9 cellular contexts compared by ENCODE assay signal in genomic region chr19:53076984-53077383, GRCh38. TPM values are rescaled to one million over a fixed set of nuclear protein-coding genes. Genes with fewer than 3 reads are reported as not detected.
DNase-seq lines count a peak whose midpoint lies in the region; ATAC-seq, FAIRE-seq and TF ChIP-seq lines count a peak whose summit lies in the region.
"Had no signal": no experiment of that assay in that cellular context is flagged by ENCODE, and none has a peak within 500 bp of the region (broad histone marks: within the 10 kb centered on the region; RNA-seq: fewer than 3 reads in every experiment).

No MANE protein-coding gene starts in this region.

- H3K9me3 Mint-ChIP-seq in stimulated activated naive CD8-positive, alpha-beta T cell treated with anti-CD3 and anti-CD28 coated beads, Interleukin-15, amount 100 ng/mL, for 72 hours = peaks cover 46 to 59% of the 10 kb centered on the region in 2 donors

- H3K27ac ChIP-seq in breast epithelium = no peak overlapping the region
- H3K27ac ChIP-seq in kidney (ENCODE audit: low read depth in 2 of 2, low read length in 2 of 2) = no peak overlapping the region
- no peak overlapping the region for H3K27ac ChIP-seq in tibial artery
- H3K27ac ChIP-seq: C4-2B had no signal

- peak; percentile 12 for DNase-seq in NCI-H82 (lab: John Stamatoyannopoulos, UW)
- no peak for DNase-seq in NCI-H82 treated with DMSO at 0.1 percent for 48 hours (lab: John Stamatoyannopoulos, UW; ENCODE audit: unreplicated experiment)
- DNase-seq in breast epithelium (ENCODE audit: low spot score in 2 of 2) = no peak
- DNase-seq in kidney = peak; percentile 75
- no peak for DNase-seq in tibial artery
- DNase-seq in left colon = no peak
- no peak for DNase-seq in stimulated activated naive CD8-positive, alpha-beta T cell treated with anti-CD3 and anti-CD28 coated beads, Interleukin-15, amount 100 ng/mL, for 72 hours
- no peak for DNase-seq in DMS114 treated with DMSO at 0.1 percent for 48 hours (lab: John Stamatoyannopoulos, UW; ENCODE audit: unreplicated experiment)

- H3K9ac ChIP-seq in kidney (ENCODE audit: low read length in 2 of 2) = no peak overlapping the region

- H3K9me3 ChIP-seq in breast epithelium = peaks cover 19 to 50% of the 10 kb centered on the region in 2 donors
- peaks cover 5 to 9% of the 10 kb centered on the region in 2 donors for H3K9me3 ChIP-seq in kidney (ENCODE audit: control insufficient read depth in 1 of 2, low read length in 2 of 2)
- peaks cover 4 to 72% (median 8%) of the 10 kb centered on the region in 3 donors for H3K9me3 ChIP-seq in tibial artery

- H3K27me3 Mint-ChIP-seq in stimulated activated naive CD8-positive, alpha-beta T cell treated with anti-CD3 and anti-CD28 coated beads, Interleukin-15, amount 100 ng/mL, for 72 hours = no peaks in the 10 kb centered on the region

- ATAC-seq in left colon = no peak
- ATAC-seq in stimulated activated naive CD8-positive, alpha-beta T cell treated with anti-CD3 and anti-CD28 coated beads, Interleukin-15, amount 100 ng/mL, for 72 hours = no peak

- H3K4me3 Mint-ChIP-seq in stimulated activated naive CD8-positive, alpha-beta T cell treated with anti-CD3 and anti-CD28 coated beads, Interleukin-15, amount 100 ng/mL, for 72 hours = no peak overlapping the region

- no peak for FAIRE-seq in kidney (lab: Jason Lieb, UNC)

- peaks cover 9% of the 10 kb centered on the region for H3K36me3 ChIP-seq in breast epithelium
- peaks cover 9 to 21% of the 10 kb centered on the region in 2 donors for H3K36me3 ChIP-seq in kidney (ENCODE audit: control insufficient read depth in 1 of 2, insufficient read depth in 2 of 2, low read length in 2 of 2)
- H3K36me3 ChIP-seq in tibial artery = peaks cover 71 to 94% (median 85%) of the 10 kb centered on the region in 3 donors

- no peaks in the 10 kb centered on the region for H3K4me1 Mint-ChIP-seq in stimulated activated naive CD8-positive, alpha-beta T cell treated with anti-CD3 and anti-CD28 coated beads, Interleukin-15, amount 100 ng/mL, for 72 hours

- H3K4me3 ChIP-seq in breast epithelium = no peak overlapping the region
- no peak overlapping the region for H3K4me3 ChIP-seq in kidney (ENCODE audit: low read length in 2 of 2)
- H3K4me3 ChIP-seq in tibial artery = no peak overlapping the region

- TF ChIP-seq CTCF in breast epithelium (IDR thresholded peaks at IDR 0.05) (peak in 2 of 3 donors; percentile 17 to 48), kidney (IDR thresholded peaks at IDR 0.05; ENCODE audit: borderline replicate concordance, extremely low read depth, insufficient read depth) (peak; percentile 62), tibial artery (IDR thresholded peaks at IDR 0.05) (peak; percentile 18 to 26)

- intact Hi-C loops in breast epithelium (cut with DNase I; ENCODE audit: low total_unique reads) (loop anchor here (10.0 kb wide), 1 partner anchor 728 kb away; no protein-coding TSS in a partner anchor), kidney (cut with DNase I) (no loop called here), tibial artery (cut with DNase I; ENCODE audit: low total_unique reads) (no loop called here), left colon (cut with DNase I, micrococcal nuclease) (no loop called here)

- no peak overlapping the region for H3K27ac Mint-ChIP-seq in stimulated activated naive CD8-positive, alpha-beta T cell treated with anti-CD3 and anti-CD28 coated beads, Interleukin-15, amount 100 ng/mL, for 72 hours

- H3K4me1 ChIP-seq in breast epithelium (no peaks in the 10 kb centered on the region), kidney (ENCODE audit: control insufficient read depth in 1 of 2, insufficient read depth in 1 of 2, low read depth in 1 of 2, low read length in 2 of 2) (no peaks in the 10 kb centered on the region), tibial artery (no peaks in the 10 kb centered on the region)

- TF ChIP-seq POLR2A in breast epithelium (IDR thresholded peaks at IDR 0.05) = no peak

- H3K27me3 ChIP-seq in breast epithelium (no peaks in the 10 kb centered on the region), tibial artery (no peaks in the 10 kb centered on the region)

RNA-seq across cellular contexts. Expression of gene ZNF160, which starts 26.2 kb away (rescaled TPM):
- total RNA-seq in breast epithelium (10 to 100 TPM; 34.9 to 87.2 (median 52.8) TPM), kidney (38.2 TPM), left colon (10 to 100 TPM; 20.4 to 21.2 TPM)
- polyA plus RNA-seq in kidney (ENCODE audit: insufficient read depth, low read depth, low replicate concordance) = 9.5 TPM

RNA-seq across cellular contexts. Expression of gene ERVV-2, which starts 32.4 kb away (rescaled TPM):
- total RNA-seq in breast epithelium (not detected), kidney (not detected), left colon (not detected)
- not detected for polyA plus RNA-seq in kidney (ENCODE audit: insufficient read depth, low read depth, low replicate concordance)

RNA-seq across cellular contexts. Expression of gene ZNF415, which starts 55.7 kb away (rescaled TPM):
- total RNA-seq in breast epithelium = 10 to 100 TPM in 2 of 3 donors, 1 to 10 TPM in 1; 4.3 to 17.7 (median 14.1) TPM
- 12.0 TPM for total RNA-seq in kidney
- 8.8 TPM for polyA plus RNA-seq in kidney (ENCODE audit: insufficient read depth, low read depth, low replicate concordance)
- 1 to 10 TPM; 6.1 to 7.2 TPM for total RNA-seq in left colon

Comparison
In these comparisons a context has a peak if more than half of its experiments do, and no peak if none do; other contexts are left out.
1. DNase-seq: peak in NCI-H82 (single experiment) and kidney (single experiment); none in NCI-H82 treated with DMSO at 0.1 percent for 48 hours (single experiment), breast epithelium (0 of 2), tibial artery (0 of 2), left colon (0 of 2), stimulated activated naive CD8-positive, alpha-beta T cell treated with anti-CD3 and anti-CD28 coated beads, Interleukin-15, amount 100 ng/mL, for 72 hours (0 of 2) and DMS114 treated with DMSO at 0.1 percent for 48 hours (single experiment).
2. Peak in every context shown above with its lines, with median percentiles within 50 percentile points of each other: CTCF ChIP-seq.